8 cellular contexts compared by ENCODE assay signal in the genomic region with DNA sequence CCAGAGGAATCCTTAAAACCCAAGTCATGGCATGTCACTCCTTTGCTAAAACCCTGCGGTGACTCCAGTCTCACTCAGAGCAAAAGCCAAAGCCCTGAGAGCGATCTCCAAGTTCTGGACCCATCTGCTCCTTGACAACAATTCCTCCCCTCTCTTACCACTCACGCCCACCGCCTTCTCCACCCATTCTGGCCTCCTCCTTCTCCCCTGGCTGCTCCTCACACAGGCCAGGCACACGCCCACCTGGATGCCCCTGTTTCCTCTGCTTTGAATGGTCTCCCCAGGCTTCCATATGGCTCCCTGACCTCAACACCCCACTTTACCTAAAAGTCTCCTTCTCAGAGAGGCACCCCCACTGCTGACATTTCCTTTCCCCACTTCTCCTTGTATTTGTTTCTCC.
"Had no signal": no experiment of that assay in that cellular context is flagged by ENCODE, and none has a peak within 500 bp of the region (broad histone marks: within the 10 kb centered on the region; RNA-seq: fewer than 3 reads in every experiment).

No MANE protein-coding gene starts in this region.

- H3K4me3 Mint-ChIP-seq: GM23338, H9, HFFc6, IgD-negative memory B cell had no signal

- H3K4me2 ChIP-seq: GM23338 had no signal

- H3K4me1 Mint-ChIP-seq: IgD-negative memory B cell had no signal

- H2AFZ ChIP-seq: GM23338 had no signal

- H3K27ac Mint-ChIP-seq: GM23338, H9, HFFc6, IgD-negative memory B cell had no signal

- H3K4me3 ChIP-seq: GM23338 had no signal

- H3K36me3 Mint-ChIP-seq: IgD-negative memory B cell had no signal

- H3K27ac ChIP-seq: HL-60 had no signal

- DNase-seq: H9, HCEC 1CT, HFFc6, KBM-7 had no signal

- ATAC-seq: GM23338, HepG2 had no signal
